ENCODE assay signal across 11 cellular contexts in genomic region chr16:11346700-11347319, GRCh38. TPM values are rescaled to one million over a fixed set of nuclear protein-coding genes. Genes with fewer than 3 reads are reported as not detected.
DNase-seq lines count a peak whose midpoint lies in the region; ATAC-seq and TF ChIP-seq lines count a peak whose summit lies in the region.
"Had no signal": no experiment of that assay in that cellular context is flagged by ENCODE, and none has a peak within 500 bp of the region (broad histone marks: within the 10 kb centered on the region; RNA-seq: fewer than 3 reads in every experiment).

No MANE protein-coding gene starts in this region.

- H3K18ac ChIP-seq in neuronal stem cell (ENCODE audit: low read length) = no peak overlapping the region

- H2AFZ ChIP-seq in SK-N-SH (ENCODE audit: low read depth) (no peak overlapping the region), neuronal stem cell (ENCODE audit: low read length) (no peak overlapping the region)

- no peak overlapping the region for H4K8ac ChIP-seq in neuronal stem cell (ENCODE audit: low read depth, low read length)

- no peak for DNase-seq in SK-N-SH
- DNase-seq in natural killer cell = no peak
- no peak for DNase-seq in NCI-H226
- DNase-seq in neuronal stem cell (ENCODE audit: low spot score) = no peak
- no peak for DNase-seq in NCI-H1694 treated with DMSO at 0.1 percent for 48 hours (lab: John Stamatoyannopoulos, UW)
- DNase-seq: DMS79, left cardiac atrium, NCI-H1694 had no signal

- H3K27me3 ChIP-seq in SK-N-SH (ENCODE audit: insufficient read depth) = no peaks in the 10 kb centered on the region
- no peaks in the 10 kb centered on the region for H3K27me3 ChIP-seq in neuronal stem cell (ENCODE audit: control insufficient read depth in 3 of 3, insufficient read depth in 3 of 3, low read depth in 1 of 3, low read length in 3 of 3)

- ATAC-seq in SK-N-SH treated with all-trans-retinoic acid at 6 μM for 48 hours (no peak), natural killer cell (no peak)
- ATAC-seq: left cardiac atrium had no signal

- no peak overlapping the region for H3K9ac ChIP-seq in SK-N-SH
- H3K9ac ChIP-seq in neuronal stem cell (ENCODE audit: low read depth, low read length, poor library complexity) = no peak overlapping the region

- 85% methylated on average over 6 of the region's 9 CpGs for WGBS in SK-N-SH (ENCODE audit: low lambda C conversion rate)
- WGBS in neuronal stem cell (ENCODE audit: extremely low coverage in 2 of 2, insufficient read length in 2 of 2, insufficient replicate concordance in 1 of 2), 2 donors = no CpG with 5 or more reads among the region's 9 CpGs

- no peak overlapping the region for H3K4me3 ChIP-seq in SK-N-SH (ENCODE audit: low read depth in 2 of 2, low read length in 1 of 2)
- peak overlapping the region in 1 of 2 donors; percentile 68 for H3K4me3 ChIP-seq in neuronal stem cell (ENCODE audit: low read length in 2 of 2)

- H3K4me1 ChIP-seq in SK-N-SH (ENCODE audit: control insufficient read depth in 1 of 2, insufficient read depth in 2 of 2, low read depth in 1 of 2, low read length in 1 of 2) (peaks cover 13 to 23% of the 10 kb centered on the region in 2 experiments), neuronal stem cell (ENCODE audit: control insufficient read depth in 2 of 2, insufficient read depth in 1 of 2, low read depth in 1 of 2, low read length in 2 of 2) (peaks cover 7 to 26% of the 10 kb centered on the region in 2 donors)

- CTCF ChIA-PET in SK-N-SH (lab: Yijun Ruan, JAX) = interaction anchor here (1.0 to 2.7 kb wide), 3 partner anchors 10 to 383 kb away, joined by 6 to 12 read pairs (median 9); partner anchors contain the start of gene SOCS1

- intact Hi-C loops in natural killer cell (cut with micrococcal nuclease) = no loop called here

- no peak for TF ChIP-seq EP300 in SK-N-SH (IDR thresholded peaks at IDR 0.05; ENCODE audit: borderline replicate concordance in 1 of 2, low read depth in 1 of 2, low read length in 1 of 2)

- H3K27ac ChIP-seq in SK-N-SH (ENCODE audit: low read depth in 2 of 2, low read length in 1 of 2) (no peak overlapping the region), neuronal stem cell (replicated peaks; ENCODE audit: low read length) (no peak overlapping the region)

- no peak overlapping the region for H3K14ac ChIP-seq in neuronal stem cell (ENCODE audit: low read length)

- H3K79me2 ChIP-seq in SK-N-SH (ENCODE audit: insufficient read depth) = peaks cover 41% of the 10 kb centered on the region

- H3K79me1 ChIP-seq in neuronal stem cell (ENCODE audit: low read depth, low read length) = peaks cover 2% of the 10 kb centered on the region

- H2BK12ac ChIP-seq in neuronal stem cell (ENCODE audit: low read length) = no peak overlapping the region

- no peak for TF ChIP-seq RAD21 in SK-N-SH (IDR thresholded peaks at IDR 0.05; ENCODE audit: low read length)

- no peak overlapping the region for H3K23ac ChIP-seq in neuronal stem cell (ENCODE audit: low read depth, low read length, poor library complexity)

- H3K9me2 ChIP-seq in SK-N-SH = no peaks in the 10 kb centered on the region

- peak overlapping the region; percentile 77 to 86 (median 80) for H3K4me3 Mint-ChIP-seq in IgD-negative memory B cell
- peak overlapping the region; percentile 87 for H3K4me3 Mint-ChIP-seq in activated naive CD8-positive, alpha-beta T cell
- peak overlapping the region; percentile 83 for H3K4me3 Mint-ChIP-seq in natural killer cell

- TF ChIP-seq CTCF in SK-N-SH (IDR thresholded peaks at IDR 0.05) (no peak), natural killer cell (IDR thresholded peaks at IDR 0.05) (no peak)

- H4K91ac ChIP-seq in neuronal stem cell (ENCODE audit: low read depth, low read length, poor library complexity) = no peak overlapping the region

- H2BK5ac ChIP-seq in neuronal stem cell (ENCODE audit: low read length) = no peak overlapping the region

- H3K36me3 ChIP-seq in SK-N-SH (replicated peaks in 1 of 2; ENCODE audit: control insufficient read depth in 1 of 2, insufficient read depth in 2 of 2, low read length in 1 of 2) (no peaks in the 10 kb centered on the region), neuronal stem cell (replicated peaks in 1 of 2; ENCODE audit: control insufficient read depth in 2 of 2, insufficient read depth in 2 of 2, low read length in 2 of 2) (peaks cover 2 to 27% of the 10 kb centered on the region in 2 donors)

- H3K4me2 ChIP-seq in SK-N-SH (peak overlapping the region; percentile 93; the same call in 1 of the 2 replicates), neuronal stem cell (ENCODE audit: insufficient read depth, low read length, poor library complexity, severe bottlenecking) (no peak overlapping the region)

- H3K36me3 Mint-ChIP-seq in IgD-negative memory B cell (peaks cover under 1% of the 10 kb centered on the region), natural killer cell (no peaks in the 10 kb centered on the region)
- peaks cover 5% of the 10 kb centered on the region for H3K36me3 Mint-ChIP-seq in activated naive CD8-positive, alpha-beta T cell

- no peaks in the 10 kb centered on the region for H4K20me1 ChIP-seq in SK-N-SH (ENCODE audit: insufficient read depth)

- no peaks in the 10 kb centered on the region for H3K9me3 Mint-ChIP-seq in IgD-negative memory B cell
- H3K9me3 Mint-ChIP-seq in activated naive CD8-positive, alpha-beta T cell (ENCODE audit: low read depth) = no peaks in the 10 kb centered on the region
- H3K9me3 Mint-ChIP-seq in natural killer cell = no peaks in the 10 kb centered on the region

- POLR2A ChIA-PET in SK-N-SH (lab: Yijun Ruan, JAX) = interaction anchor here (0.6 kb wide), 1 partner anchor 346 kb away, joined by 3 read pairs; no protein-coding TSS in a partner anchor

- no peak overlapping the region for H3K4ac ChIP-seq in neuronal stem cell (ENCODE audit: low read length)

- H3K9me3 ChIP-seq in SK-N-SH = no peaks in the 10 kb centered on the region
- peaks cover 0 to 2% of the 10 kb centered on the region in 2 donors for H3K9me3 ChIP-seq in neuronal stem cell (replicated peaks in 1 of 2; ENCODE audit: control insufficient read depth in 2 of 2, insufficient read depth in 1 of 2, low read depth in 1 of 2, low read length in 2 of 2)

- H3K27ac Mint-ChIP-seq in IgD-negative memory B cell (peak overlapping the region in 1 of 3 donors; percentile 91), natural killer cell (no peak overlapping the region)
- H3K27ac Mint-ChIP-seq in activated naive CD8-positive, alpha-beta T cell = peak overlapping the region; percentile 80

- H2AK5ac ChIP-seq in neuronal stem cell (ENCODE audit: low read depth, low read length) = no peak overlapping the region

- no peaks in the 10 kb centered on the region for H3K27me3 Mint-ChIP-seq in IgD-negative memory B cell
- H3K27me3 Mint-ChIP-seq in activated naive CD8-positive, alpha-beta T cell = no peaks in the 10 kb centered on the region
- H3K27me3 Mint-ChIP-seq in natural killer cell (ENCODE audit: low read depth in 2 of 2) = peaks cover 26 to 36% of the 10 kb centered on the region in 2 donors

- H2BK120ac ChIP-seq in neuronal stem cell (ENCODE audit: low read depth, low read length) = no peak overlapping the region

- peaks cover 21% of the 10 kb centered on the region for H3F3A ChIP-seq in SK-N-SH (replicated peaks; ENCODE audit: insufficient read depth)

- H2BK15ac ChIP-seq in neuronal stem cell (ENCODE audit: low read length) = no peak overlapping the region

- H3K4me1 Mint-ChIP-seq in IgD-negative memory B cell (peaks cover 9 to 15% (median 12%) of the 10 kb centered on the region in 3 donors), natural killer cell (peaks cover 6 to 13% of the 10 kb centered on the region in 2 donors)
- peaks cover 28% of the 10 kb centered on the region for H3K4me1 Mint-ChIP-seq in activated naive CD8-positive, alpha-beta T cell (ENCODE audit: low read depth)

TF ChIP-seq in SK-N-SH, 30 proteins besides CTCF, POLR2A, EP300 and RAD21 (continues in another document):
- TF ChIP-seq CHD2 (IDR thresholded peaks at IDR 0.05; ENCODE audit: low read length, partially characterized antibody) (no peak), RFX5 (IDR thresholded peaks at IDR 0.05; ENCODE audit: low read length) (no peak), FOXM1 (IDR thresholded peaks at IDR 0.05; ENCODE audit: low read depth) (no peak), TCF12 (IDR thresholded peaks at IDR 0.05) (no peak), EZH2phosphoT487 (IDR thresholded peaks at IDR 0.05; ENCODE audit: borderline replicate concordance, low read depth) (no peak), TAF1 (IDR thresholded peaks at IDR 0.05; ENCODE audit: borderline replicate concordance, low read depth, low read length) (no peak), GABPA (IDR thresholded peaks at IDR 0.05; ENCODE audit: low read depth) (no peak), MXI1 (IDR thresholded peaks at IDR 0.05; ENCODE audit: low read depth, low read length) (no peak)

TF ChIP-seq in SK-N-SH treated with all-trans-retinoic acid at 6 μM for 48 hours, 23 proteins besides CTCF, POLR2A, EP300 and RAD21 (continues in another document):
- TF ChIP-seq GLIS3 (CRISPR knock-in tag; IDR thresholded peaks at IDR 0.05) = no peak
- TF ChIP-seq ZC3H10 (CRISPR knock-in tag; IDR thresholded peaks at IDR 0.05) = no peak
- no peak for TF ChIP-seq PATZ1 (CRISPR knock-in tag; IDR thresholded peaks at IDR 0.05; ENCODE audit: borderline replicate concordance)
- no peak for TF ChIP-seq ZFP30 (CRISPR knock-in tag; IDR thresholded peaks at IDR 0.05)
- TF ChIP-seq CSDC2 (CRISPR knock-in tag; IDR thresholded peaks at IDR 0.05) = no peak
- TF ChIP-seq ZNF8 (CRISPR knock-in tag; IDR thresholded peaks at IDR 0.05) = no peak
- no peak for TF ChIP-seq ZNF70 (CRISPR knock-in tag; IDR thresholded peaks at IDR 0.05)

RNA-seq across cellular contexts. Expression of gene RMI2, which starts 1.6 kb away (rescaled TPM):
- polyA plus RNA-seq in SK-N-SH (2012; rRNA removed) (5.6 and 8.5 TPM in 2 replicates), IgD-negative memory B cell (13.8 TPM)
- 11.5 and 13.0 TPM in 2 replicates for polyA plus RNA-seq in SK-N-SH (2012; cell fraction: cytosol; rRNA removed)
- polyA plus RNA-seq in SK-N-SH (2012; cell fraction: nucleus; rRNA removed) = 4.5 and 5.8 TPM in 2 replicates
- total RNA-seq in natural killer cell = 1 to 10 TPM in 1 of 3 donors, under 1 TPM in 2; 0.83 to 1.1 (median 0.93) TPM
- 48.2 TPM for polyA plus RNA-seq in neuronal stem cell (2013, experiment 1 of 2)
- 49.5 TPM for polyA plus RNA-seq in neuronal stem cell (2013, experiment 2 of 2)
